In genomic region chr13:62302341-62302740, GRCh38 we compare ENCODE assay signal across 25 cellular contexts.
"Had no signal": no experiment of that assay in that cellular context is flagged by ENCODE, and none has a peak within 500 bp of the region (broad histone marks: within the 10 kb centered on the region; RNA-seq: fewer than 3 reads in every experiment).

No MANE protein-coding gene starts in this region.

- ATAC-seq: effector memory CD8-positive, alpha-beta T cell; gastrocnemius medialis; left cardiac atrium; left lung; naive thymus-derived CD4-positive, alpha-beta T cell; psoas muscle; right cardiac atrium; stimulated activated memory B cell treated with anti-CD40 and anti-IgM and Interleukin-4, amounts not matched to agents 10 μg/mL and 1 μg/mL and 100 μg/mL, for 72 hours; stimulated activated naive CD8-positive, alpha-beta T cell treated with anti-CD3 and anti-CD28 coated beads, Interleukin-15, Interleukin-2, amounts not matched to agents 100 U/mL and 50 U/mL, for 24 hours had no signal

- H3K4me3 Mint-ChIP-seq: effector memory CD8-positive, alpha-beta T cell; naive thymus-derived CD4-positive, alpha-beta T cell; nephron; stimulated activated memory B cell treated with anti-CD40 and anti-IgM and Interleukin-4, amounts not matched to agents 10 μg/mL and 1 μg/mL and 100 μg/mL, for 72 hours; type B pancreatic cell had no signal

- H3K27ac Mint-ChIP-seq: effector memory CD8-positive, alpha-beta T cell; naive thymus-derived CD4-positive, alpha-beta T cell; nephron; stimulated activated memory B cell treated with anti-CD40 and anti-IgM and Interleukin-4, amounts not matched to agents 10 μg/mL and 1 μg/mL and 100 μg/mL, for 72 hours; type B pancreatic cell had no signal

- H3K27me3 ChIP-seq: gastrocnemius medialis, left lung, spleen, testis, tibial artery had no signal

- H3K27ac ChIP-seq: coronary artery, gastrocnemius medialis, left lung, psoas muscle, skin epidermis, spleen, testis, tibial artery had no signal

- H3K27me3 Mint-ChIP-seq: effector memory CD8-positive, alpha-beta T cell; naive thymus-derived CD4-positive, alpha-beta T cell; stimulated activated memory B cell treated with anti-CD40 and anti-IgM and Interleukin-4, amounts not matched to agents 10 μg/mL and 1 μg/mL and 100 μg/mL, for 72 hours; type B pancreatic cell had no signal

- H3K4me1 ChIP-seq: gastrocnemius medialis, left lung, psoas muscle, spleen, testis, tibial artery had no signal

- H3K36me3 Mint-ChIP-seq: naive thymus-derived CD4-positive, alpha-beta T cell; stimulated activated memory B cell treated with anti-CD40 and anti-IgM and Interleukin-4, amounts not matched to agents 10 μg/mL and 1 μg/mL and 100 μg/mL, for 72 hours; type B pancreatic cell had no signal

- H3K9me3 ChIP-seq: left lung, psoas muscle, testis, tibial artery had no signal

- H3K9me3 Mint-ChIP-seq: nephron; stimulated activated memory B cell treated with anti-CD40 and anti-IgM and Interleukin-4, amounts not matched to agents 10 μg/mL and 1 μg/mL and 100 μg/mL, for 72 hours; type B pancreatic cell had no signal

- H3K4me1 Mint-ChIP-seq: naive thymus-derived CD4-positive, alpha-beta T cell had no signal

- DNase-seq: effector memory CD8-positive, alpha-beta T cell; gastrocnemius medialis; head of caudate nucleus; left cardiac atrium; left lung; mesendoderm; midbrain; naive thymus-derived CD4-positive, alpha-beta T cell; nucleus accumbens; posterior cingulate gyrus; psoas muscle; right cardiac atrium; spleen; stimulated activated CD4-positive, alpha-beta T cell treated with anti-CD3 and anti-CD28 coated beads, Interleukin-4, amount 100 ng/mL, for 4 hours; stimulated activated naive CD8-positive, alpha-beta T cell treated with anti-CD3 and anti-CD28 coated beads, Interleukin-15, Interleukin-2, amounts not matched to agents 100 U/mL and 50 U/mL, for 24 hours; substantia nigra; testis; tibial artery had no signal

- FAIRE-seq: endometrium, islet of Langerhans had no signal

- H3K4me3 ChIP-seq: coronary artery, gastrocnemius medialis, left lung, psoas muscle, skin epidermis, spleen, testis, tibial artery had no signal

- H3K36me3 ChIP-seq: gastrocnemius medialis, left lung, spleen, tibial artery had no signal
